Comparison of ENCODE assay signal across 1 cellular context in the genomic region with DNA sequence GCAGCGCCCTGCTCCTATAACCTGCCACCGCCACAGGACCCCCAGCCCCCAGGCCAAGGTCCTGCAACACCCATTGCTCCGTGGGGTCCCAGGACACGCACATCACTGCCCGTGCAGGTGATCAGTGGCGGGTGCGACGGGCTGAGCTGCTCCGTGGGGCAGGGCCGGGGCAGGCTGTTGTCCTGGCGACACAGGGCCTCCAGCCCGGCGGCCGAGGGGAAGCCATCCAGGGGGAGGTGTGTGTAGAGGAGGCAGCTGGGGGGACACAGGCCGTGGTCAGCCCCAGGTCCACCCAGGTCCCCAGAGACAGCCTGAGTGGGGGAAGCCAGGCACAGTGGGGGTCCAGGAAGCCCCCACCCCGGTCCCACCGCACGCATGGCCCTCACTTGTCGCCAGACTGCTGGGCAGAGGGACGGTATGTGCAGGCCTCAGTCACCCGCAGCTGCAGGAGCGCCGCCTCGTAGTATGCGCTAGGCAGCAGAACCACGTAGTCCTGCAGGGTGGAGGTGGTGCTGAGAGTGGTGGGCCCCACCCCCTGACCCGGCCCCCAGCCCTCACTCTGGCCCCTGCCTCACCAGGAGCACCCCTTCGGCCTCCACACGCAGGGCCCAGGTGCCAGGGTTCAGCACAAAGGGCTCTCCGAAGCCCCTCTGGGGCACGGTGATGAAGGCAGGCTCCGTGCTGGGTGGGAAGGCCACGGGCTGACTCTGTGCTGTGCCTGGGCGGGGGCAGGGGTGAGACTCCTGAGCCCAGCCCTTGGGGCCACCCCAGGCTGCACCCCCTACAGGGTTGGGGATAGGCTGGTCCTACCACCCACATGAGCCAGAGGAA.
TF ChIP-seq lines count a peak whose summit lies in the region.

No MANE protein-coding gene starts in this region.

TF ChIP-seq in K562, 482 proteins besides CTCF, POLR2A, EP300 and RAD21:
- TF ChIP-seq KDM2B (CRISPR knock-in tag; IDR thresholded peaks at IDR 0.05), result no peak
- TF ChIP-seq KAT8 (IDR thresholded peaks at IDR 0.05; ENCODE audit: low read depth), result no peak
- 0 out of 2 replicates have a peak, but pooled peaks have one; percentile 3 for TF ChIP-seq POLR2G (IDR thresholded peaks at IDR 0.05; ENCODE audit: low read depth, low read length)
- no peak for TF ChIP-seq ZNF79 (CRISPR knock-in tag; IDR thresholded peaks at IDR 0.05; ENCODE audit: low read depth)
- no peak for TF ChIP-seq MTA3 (IDR thresholded peaks at IDR 0.05; ENCODE audit: borderline replicate concordance)
- no peak for TF ChIP-seq ZNF175 (CRISPR knock-in tag; IDR thresholded peaks at IDR 0.05; ENCODE audit: low read depth)
- no peak for TF ChIP-seq PCBP2 (IDR thresholded peaks at IDR 0.05; ENCODE audit: low read depth, low read length, poor library complexity, severe bottlenecking)
- TF ChIP-seq SRSF9 (IDR thresholded peaks at IDR 0.05; ENCODE audit: borderline replicate concordance, low read depth, low read length), result no peak
